32 cellular contexts compared by ENCODE assay signal in genomic region chr2:37836711-37837110, GRCh38.
"Had no signal": no experiment of that assay in that cellular context is flagged by ENCODE, and none has a peak within 500 bp of the region (broad histone marks: within the 10 kb centered on the region; RNA-seq: fewer than 3 reads in every experiment).

No MANE protein-coding gene starts in this region.

- FAIRE-seq: keratinocyte, TTC549, urothelium cell line had no signal

- H3K4me2 ChIP-seq: hepatocyte, smooth muscle cell had no signal

- H3K27me3 ChIP-seq: adrenal gland, body of pancreas, cardiac muscle cell, colonic mucosa, gastroesophageal sphincter, hepatocyte, tibial nerve had no signal

- H2AFZ ChIP-seq: hepatocyte had no signal

- H3K79me2 ChIP-seq: hepatocyte had no signal

- DNase-seq: activated CD4-positive, alpha-beta T cell treated with anti-CD3 and anti-CD28 coated beads for 4 hours; activated CD4-positive, alpha-beta T cell treated with anti-CD3 and anti-CD28 coated beads, Interleukin-2, amount 50 U/mL, for 4 hours; activated CD8-positive, alpha-beta memory T cell treated with anti-CD3 and anti-CD28 coated beads for 24 hours; activated effector memory CD4-positive, alpha-beta T cell treated with Interleukin-2 at 50 U/mL for 16 hours; activated naive CD4-positive, alpha-beta T cell treated with anti-CD3 and anti-CD28 coated beads for 36 hours; activated naive CD8-positive, alpha-beta T cell treated with anti-CD3 and anti-CD28 coated beads for 36 hours; adrenal gland; aorta; body of pancreas; cerebellar nuclear complex; colonic mucosa; effector memory CD4-positive, alpha-beta T cell; erythroblast; left colon; mammary epithelial cell; midbrain; naive thymus-derived CD8-positive, alpha-beta T cell; stimulated activated CD4-positive, alpha-beta T cell treated with anti-CD3 and anti-CD28 coated beads, Interleukin-1b, Interleukin-23, amount 100 ng/mL, for 48 hours; stimulated activated CD4-positive, alpha-beta T cell treated with anti-CD3 and anti-CD28 coated beads, Interleukin-4, amount 100 ng/mL, for 4 hours; stimulated activated CD8-positive, alpha-beta memory T cell treated with anti-CD3 and anti-CD28 coated beads, Interleukin-4, amount 100 ng/mL, for 48 hours; SW 1271; T-helper 9 cell had no signal

- H3K9me3 ChIP-seq: adrenal gland, body of pancreas, colonic mucosa, gastroesophageal sphincter, tibial nerve had no signal

- H3K36me3 ChIP-seq: adrenal gland, cardiac muscle cell, colonic mucosa, gastroesophageal sphincter, tibial nerve had no signal

- ATAC-seq: body of pancreas; gastroesophageal sphincter; left colon; naive thymus-derived CD8-positive, alpha-beta T cell; stimulated activated memory B cell treated with anti-CD40 and anti-IgM and Interleukin-4, amounts not matched to agents 10 μg/mL and 1 μg/mL and 100 μg/mL, for 72 hours had no signal

- H3K27ac ChIP-seq: adrenal gland, body of pancreas, cardiac muscle cell, colonic mucosa, hepatocyte, VCaP had no signal

- H3K4me1 ChIP-seq: body of pancreas, colonic mucosa had no signal

- H3K4me3 ChIP-seq: adrenal gland, body of pancreas, cardiac muscle cell, colonic mucosa, gastroesophageal sphincter, hepatocyte, smooth muscle cell, tibial nerve had no signal
